ENCODE assay signal across 17 cellular contexts in genomic region chr1:202362212-202362611, GRCh38.
"Had no signal": no experiment of that assay in that cellular context is flagged by ENCODE, and none has a peak within 500 bp of the region (broad histone marks: within the 10 kb centered on the region; RNA-seq: fewer than 3 reads in every experiment).

No MANE protein-coding gene starts in this region.

- H3K9me3 Mint-ChIP-seq: activated T-helper 1 cell treated with anti-CD3 and anti-CD28 coated beads, Interleukin-12 subunit alpha, Interleukin-12 subunit beta, Interleukin-2, Interleukin-4 antibody, amounts not matched to agents 30 ng/mL and 10 ng/mL and 1 ng/mL, durations not matched to agents 14 hours and 24 hours and 36 hours; nephron progenitor cell; stimulated activated naive B cell treated with anti-CD40 and anti-IgM and Interleukin-4, amounts not matched to agents 10 μg/mL and 1 μg/mL and 100 μg/mL, for 72 hours had no signal

- H3K36me3 Mint-ChIP-seq: activated naive CD8-positive, alpha-beta T cell; stimulated activated naive B cell treated with anti-CD40 and anti-IgM and Interleukin-4, amounts not matched to agents 10 μg/mL and 1 μg/mL and 100 μg/mL, for 72 hours had no signal

- ATAC-seq: activated CD4-positive, alpha-beta T cell treated with anti-CD3 and anti-CD28 coated beads for 36 hours; left lung; stimulated activated naive B cell treated with anti-CD40 and anti-IgM and Interleukin-4, amounts not matched to agents 10 μg/mL and 1 μg/mL and 100 μg/mL, for 72 hours; upper lobe of right lung had no signal

- H3K4me3 Mint-ChIP-seq: activated CD4-positive, alpha-beta T cell treated with anti-CD3 and anti-CD28 coated beads for 36 hours; activated naive CD8-positive, alpha-beta T cell; activated T-helper 1 cell treated with anti-CD3 and anti-CD28 coated beads, Interleukin-12 subunit alpha, Interleukin-12 subunit beta, Interleukin-2, Interleukin-4 antibody, amounts not matched to agents 30 ng/mL and 10 ng/mL and 1 ng/mL, durations not matched to agents 14 hours and 24 hours and 36 hours; nephron progenitor cell; stimulated activated naive B cell treated with anti-CD40 and anti-IgM and Interleukin-4, amounts not matched to agents 10 μg/mL and 1 μg/mL and 100 μg/mL, for 72 hours had no signal

- H3K4me3 ChIP-seq: hepatocyte, left lung, spleen, upper lobe of right lung had no signal

- H3K27me3 ChIP-seq: hepatocyte, left lung, spleen, upper lobe of right lung had no signal

- H3K4me2 ChIP-seq: hepatocyte had no signal

- H3K27ac Mint-ChIP-seq: activated CD4-positive, alpha-beta T cell treated with anti-CD3 and anti-CD28 coated beads for 36 hours; activated naive CD8-positive, alpha-beta T cell; activated T-helper 1 cell treated with anti-CD3 and anti-CD28 coated beads, Interleukin-12 subunit alpha, Interleukin-12 subunit beta, Interleukin-2, Interleukin-4 antibody, amounts not matched to agents 30 ng/mL and 10 ng/mL and 1 ng/mL, durations not matched to agents 14 hours and 24 hours and 36 hours; nephron progenitor cell; stimulated activated naive B cell treated with anti-CD40 and anti-IgM and Interleukin-4, amounts not matched to agents 10 μg/mL and 1 μg/mL and 100 μg/mL, for 72 hours had no signal

- H2AFZ ChIP-seq: hepatocyte had no signal

- H3K36me3 ChIP-seq: left lung, spleen, upper lobe of right lung had no signal

- H3K27me3 Mint-ChIP-seq: activated CD4-positive, alpha-beta T cell treated with anti-CD3 and anti-CD28 coated beads for 36 hours; activated naive CD8-positive, alpha-beta T cell; stimulated activated naive B cell treated with anti-CD40 and anti-IgM and Interleukin-4, amounts not matched to agents 10 μg/mL and 1 μg/mL and 100 μg/mL, for 72 hours had no signal

- H3K4me1 Mint-ChIP-seq: activated CD4-positive, alpha-beta T cell treated with anti-CD3 and anti-CD28 coated beads for 36 hours had no signal

- FAIRE-seq: kidney, TTC549 had no signal

- H3K9me3 ChIP-seq: left lung, spleen, upper lobe of right lung had no signal

- H3K27ac ChIP-seq: epithelial cell of prostate, hepatocyte, left lung, spleen, upper lobe of right lung had no signal

- DNase-seq: activated CD4-positive, alpha-beta T cell treated with anti-CD3 and anti-CD28 coated beads for 36 hours; activated CD4-positive, alpha-beta T cell treated with anti-CD3 and anti-CD28 coated beads, Interleukin-2, amount 50 U/mL, for 48 hours; activated gamma-delta T cell treated with Interleukin-2 at 50 U/mL for 16 hours; activated T-cell treated with anti-CD3 and anti-CD28 coated beads for 4 hours; foreskin fibroblast; kidney; left lung; nephron progenitor cell; nucleus accumbens; spleen; stimulated activated naive B cell treated with anti-CD40 and anti-IgM and Interleukin-4, amounts not matched to agents 10 μg/mL and 1 μg/mL and 100 μg/mL, for 72 hours; upper lobe of right lung had no signal
